8 cellular contexts compared by ENCODE assay signal in genomic region chr7:96322373-96322695, GRCh38. TPM values are rescaled to one million over a fixed set of nuclear protein-coding genes. Genes with fewer than 3 reads are reported as not detected.
DNase-seq lines count a peak whose midpoint lies in the region; ATAC-seq lines count a peak whose summit lies in the region.

No MANE protein-coding gene starts in this region.

- intact Hi-C loops in activated CD4-positive, alpha-beta memory T cell treated with anti-CD3 and anti-CD28 coated beads for 36 hours (cut with micrococcal nuclease): loop anchor here (5.0 to 10.0 kb wide), 5 partner anchors 245 to 1668 kb away; partner anchors contain the start of genes ASNS, SEM1 and SGCE

- peak overlapping the region; percentile 92 for H3K27ac ChIP-seq in thymus (ENCODE audit: low read depth)

- H3K36me3 ChIP-seq in thymus (ENCODE audit: control insufficient read depth, insufficient read depth): no peaks in the 10 kb centered on the region

- peaks cover 2% of the 10 kb centered on the region for H3K27me3 Mint-ChIP-seq in activated T-cell treated with anti-CD3 and anti-CD28 coated beads, Interleukin-2, amount 50 U/mL, for 24 hours
- no peaks in the 10 kb centered on the region for H3K27me3 Mint-ChIP-seq in activated CD4-positive, alpha-beta memory T cell treated with anti-CD3 and anti-CD28 coated beads for 36 hours
- H3K27me3 Mint-ChIP-seq in immature natural killer cell (ENCODE audit: low read depth in 3 of 3): peaks cover 0 to 3% (median 2%) of the 10 kb centered on the region in 3 donors

- peak overlapping the region; percentile 90 for H3K4me3 Mint-ChIP-seq in activated T-cell treated with anti-CD3 and anti-CD28 coated beads, Interleukin-2, amount 50 U/mL, for 24 hours
- peak overlapping the region; percentile 88 for H3K4me3 Mint-ChIP-seq in activated CD4-positive, alpha-beta memory T cell treated with anti-CD3 and anti-CD28 coated beads for 36 hours
- peak overlapping the region; percentile 72 to 93 (median 88) for H3K4me3 Mint-ChIP-seq in immature natural killer cell

- no peaks in the 10 kb centered on the region for H3K27me3 ChIP-seq in thymus (ENCODE audit: control insufficient read depth, insufficient read depth)

- no peak for DNase-seq in activated T-cell treated with anti-CD3 and anti-CD28 coated beads, Interleukin-2, amount 50 U/mL, for 24 hours
- no peak for DNase-seq in activated T-cell treated with anti-CD3 and anti-CD28 coated beads, Interleukin-2, amount 50 U/mL, for 1 hour
- no peak for DNase-seq in activated CD4-positive, alpha-beta memory T cell treated with anti-CD3 and anti-CD28 coated beads for 36 hours
- DNase-seq in immature natural killer cell (no peak), inferior parietal cortex (ENCODE audit: extremely low spot score) (no peak)
- no peak for DNase-seq in stimulated activated CD4-positive, alpha-beta T cell treated with anti-CD3 and anti-CD28 coated beads, Interleukin-2, amount 100 ng/mL, for 48 hours

- no peaks in the 10 kb centered on the region for H3K9me3 Mint-ChIP-seq in activated T-cell treated with anti-CD3 and anti-CD28 coated beads, Interleukin-2, amount 50 U/mL, for 24 hours
- H3K9me3 Mint-ChIP-seq in activated CD4-positive, alpha-beta memory T cell treated with anti-CD3 and anti-CD28 coated beads for 36 hours: no peaks in the 10 kb centered on the region
- H3K9me3 Mint-ChIP-seq in immature natural killer cell: no peaks in the 10 kb centered on the region

- peaks cover 7% of the 10 kb centered on the region for H3K36me3 Mint-ChIP-seq in activated T-cell treated with anti-CD3 and anti-CD28 coated beads, Interleukin-2, amount 50 U/mL, for 24 hours (ENCODE audit: low read depth)
- peaks cover 2% of the 10 kb centered on the region for H3K36me3 Mint-ChIP-seq in activated CD4-positive, alpha-beta memory T cell treated with anti-CD3 and anti-CD28 coated beads for 36 hours
- H3K36me3 Mint-ChIP-seq in immature natural killer cell: no peaks in the 10 kb centered on the region

- H3K9me3 ChIP-seq in thymus (ENCODE audit: control insufficient read depth): no peaks in the 10 kb centered on the region

- peaks cover 63% of the 10 kb centered on the region for H3K4me1 Mint-ChIP-seq in activated T-cell treated with anti-CD3 and anti-CD28 coated beads, Interleukin-2, amount 50 U/mL, for 24 hours (ENCODE audit: low read depth)
- peaks cover 40% of the 10 kb centered on the region for H3K4me1 Mint-ChIP-seq in activated CD4-positive, alpha-beta memory T cell treated with anti-CD3 and anti-CD28 coated beads for 36 hours (ENCODE audit: low read depth)
- H3K4me1 Mint-ChIP-seq in immature natural killer cell: peaks cover 11 to 33% of the 10 kb centered on the region in 2 donors

- H3K4me3 ChIP-seq in thymus (ENCODE audit: low read length): peak overlapping the region; percentile 86

- H3K27ac Mint-ChIP-seq in activated T-cell treated with anti-CD3 and anti-CD28 coated beads, Interleukin-2, amount 50 U/mL, for 24 hours: peak overlapping the region; percentile 88
- H3K27ac Mint-ChIP-seq in activated CD4-positive, alpha-beta memory T cell treated with anti-CD3 and anti-CD28 coated beads for 36 hours: peak overlapping the region; percentile 58
- H3K27ac Mint-ChIP-seq in immature natural killer cell: peak overlapping the region in 5 of 6 donors; percentile 33 to 70 (median 56)

- peaks cover 4% of the 10 kb centered on the region for H3K4me1 ChIP-seq in thymus (ENCODE audit: control insufficient read depth, insufficient read depth, low read length)

- POLR2A ChIA-PET in activated CD4-positive, alpha-beta memory T cell treated with anti-CD3 and anti-CD28 coated beads for 36 hours (lab: Charles Lee): interaction anchor here (2.0 kb wide), 1 partner anchor 18 kb away, joined by 6 read pairs; no protein-coding TSS in a partner anchor

- CTCF ChIA-PET in activated CD4-positive, alpha-beta memory T cell treated with anti-CD3 and anti-CD28 coated beads for 36 hours (lab: Charles Lee): no interaction called here

- 47% methylated on average over 9 of the region's 9 CpGs for WGBS in thymus

- ATAC-seq in GM19463 (IDR thresholded peaks at IDR 0.05; ENCODE audit: unreplicated experiment): no peak

RNA-seq across cellular contexts. Expression of gene SLC25A13, which starts 0.4 kb away (rescaled TPM):
- 1 to 10 TPM; 7.5 to 7.9 TPM for total RNA-seq in activated CD4-positive, alpha-beta memory T cell treated with anti-CD3 and anti-CD28 coated beads for 36 hours
- 1 to 10 TPM; 4.2 to 9.3 (median 5.3) TPM for polyA plus RNA-seq in immature natural killer cell
- polyA plus RNA-seq in thymus: 10.9 TPM
